17 cellular contexts compared by ENCODE assay signal in the genomic region with DNA sequence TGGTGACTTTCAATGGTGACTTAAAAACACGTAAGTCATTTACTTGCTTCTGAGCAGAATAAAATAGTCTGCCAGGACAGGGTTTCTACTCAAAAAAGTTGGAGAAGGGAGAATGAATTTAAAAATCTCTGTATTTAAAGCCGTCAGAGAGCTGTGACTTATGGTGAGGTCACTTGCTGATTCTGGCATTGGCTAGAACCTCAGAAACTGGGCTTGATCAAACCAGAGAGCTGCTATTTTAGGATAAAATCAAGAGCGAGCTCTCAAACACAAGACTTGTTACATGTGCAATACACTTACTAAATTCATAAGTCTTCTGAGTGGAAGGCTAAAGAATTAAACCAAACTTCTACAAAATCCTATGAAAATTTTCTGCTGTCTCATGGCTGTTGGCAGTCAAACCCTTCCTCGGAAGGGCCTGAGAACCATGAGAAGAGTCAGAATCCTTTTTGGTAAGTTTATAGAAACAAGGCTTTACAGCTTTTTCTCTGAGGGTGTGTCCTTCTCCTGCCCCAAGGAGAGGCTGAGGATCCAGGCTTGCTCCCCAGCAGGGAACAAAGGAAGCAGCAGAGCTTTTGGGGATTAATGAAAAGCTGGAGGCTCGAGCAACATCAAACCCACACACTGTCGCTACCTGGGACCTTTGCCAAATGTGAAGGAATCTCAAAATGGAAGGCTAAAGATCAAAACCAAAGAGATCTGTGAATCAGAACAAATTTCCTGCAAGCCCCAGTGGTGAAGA.
DNase-seq lines count a peak whose midpoint lies in the region; ATAC-seq and TF ChIP-seq lines count a peak whose summit lies in the region.
"Had no signal": no experiment of that assay in that cellular context is flagged by ENCODE, and none has a peak within 500 bp of the region (broad histone marks: within the 10 kb centered on the region; RNA-seq: fewer than 3 reads in every experiment).

No MANE protein-coding gene starts in this region.

- intact Hi-C loops in heart right ventricle (cut with DNase I) = no loop called here

- H3K27ac ChIP-seq in heart right ventricle = peak overlapping the region in 7 of 10 donors; percentile 6 to 70 (median 55)
- H3K27ac ChIP-seq in thoracic aorta = peak overlapping the region; percentile 72 to 85
- H3K27ac ChIP-seq: C4-2B, ovary, RWPE1 had no signal

- H3K9me3 ChIP-seq in heart right ventricle (no peaks in the 10 kb centered on the region), thoracic aorta (no peaks in the 10 kb centered on the region)
- H3K9me3 ChIP-seq: gastroesophageal sphincter, ovary had no signal

- H3K4me1 ChIP-seq in heart right ventricle = peaks cover 0 to 12% (median 0%) of the 10 kb centered on the region in 9 donors
- H3K4me1 ChIP-seq in thoracic aorta (ENCODE audit: control insufficient read depth in 1 of 2, low read depth in 2 of 2) = peaks cover 12 to 21% of the 10 kb centered on the region in 2 donors

- in situ Hi-C loops in astrocyte of the spinal cord (cut with HindIII; ENCODE audit: low sequenced_read_pairs) = no loop called here

- no peaks in the 10 kb centered on the region for H3K36me3 ChIP-seq in heart right ventricle
- no peaks in the 10 kb centered on the region for H3K36me3 ChIP-seq in thoracic aorta
- H3K36me3 ChIP-seq: gastroesophageal sphincter, ovary had no signal

- TF ChIP-seq CTCF in astrocyte of the spinal cord (IDR thresholded peaks at IDR 0.05; ENCODE audit: low read depth, low read length) (no peak), heart right ventricle (IDR thresholded peaks at IDR 0.05) (no peak), thoracic aorta (IDR thresholded peaks at IDR 0.05) (no peak)

- H3K27me3 ChIP-seq in heart right ventricle (no peaks in the 10 kb centered on the region), thoracic aorta (replicated peaks; ENCODE audit: insufficient read depth) (no peaks in the 10 kb centered on the region)
- H3K27me3 ChIP-seq: gastroesophageal sphincter, ovary had no signal

- peak; percentile 23 for DNase-seq in M059J (ENCODE audit: low read depth)
- peak; percentile 63 for DNase-seq in astrocyte of the spinal cord (ENCODE audit: low read depth, low spot score)
- peak in 1 of 2 donors; percentile 5 for DNase-seq in heart right ventricle
- no peak for DNase-seq in thoracic aorta (ENCODE audit: low spot score)
- DNase-seq in SKM-1 treated with dmso at 0.1 percent for 144 hours (lab: John Stamatoyannopoulos, UW; ENCODE audit: unreplicated experiment) = no peak
- no peak for DNase-seq in activated effector memory CD4-positive, alpha-beta T cell treated with anti-CD3 and anti-CD28 coated beads, Interleukin-2, amount 50 U/mL, for 16 hours
- DNase-seq in activated gamma-delta T cell (lab: John Stamatoyannopoulos, UW) = no peak
- DNase-seq: DND-41; NCI-H1694; NCI-H69; ovary; stimulated activated CD4-positive, alpha-beta T cell treated with anti-CD3 and anti-CD28 coated beads, Interleukin-12 subunit alpha, Interleukin-12 subunit beta, amount 100 ng/mL, for 4 hours had no signal

- 40 to 53% methylated on average over 6 of the region's 6 CpGs for WGBS in heart right ventricle, 2 donors

- ATAC-seq in heart right ventricle (peak in 5 of 8 donors; percentile 28 to 59 (median 58)), thoracic aorta (ENCODE audit: insufficient number of reproducible peaks, low FRiP score, low read depth) (peak; percentile 83), GM21381 (IDR thresholded peaks at IDR 0.05; ENCODE audit: unreplicated experiment) (no peak)
- ATAC-seq: gastroesophageal sphincter, HCT116 had no signal

- H3K4me3 ChIP-seq in astrocyte of the spinal cord (ENCODE audit: low read depth, low read length) (no peak overlapping the region), heart right ventricle (no peak overlapping the region), thoracic aorta (peak overlapping the region; percentile 61)
- H3K4me3 ChIP-seq: gastroesophageal sphincter, ovary had no signal

Comparison
In these comparisons a context has a peak if more than half of its experiments do, and no peak if none do; other contexts are left out.
1. DNase-seq: peak in M059J (single experiment) and astrocyte of the spinal cord (single experiment); none in thoracic aorta (single experiment), SKM-1 treated with dmso at 0.1 percent for 144 hours (single experiment), activated effector memory CD4-positive, alpha-beta T cell treated with anti-CD3 and anti-CD28 coated beads, Interleukin-2, amount 50 U/mL, for 16 hours (single experiment) and activated gamma-delta T cell (single experiment).